ENCODE assay signal across 1 cellular context in genomic region chr6:3748208-3748701, GRCh38.
TF ChIP-seq lines count a peak whose summit lies in the region.

No MANE protein-coding gene starts in this region.

TF ChIP-seq in HepG2, 621 proteins besides CTCF, POLR2A, EP300 and RAD21 (continued from another document and continues in another):
- TF ChIP-seq YEATS2 (CRISPR knock-in tag; IDR thresholded peaks at IDR 0.05; ENCODE audit: borderline replicate concordance) (peak; percentile 70; the same call in 1 of the 2 replicates), HMGXB4 (CRISPR knock-in tag; IDR thresholded peaks at IDR 0.05; ENCODE audit: borderline replicate concordance in 1 of 2, low read depth in 1 of 2) (peak; percentile 87 to 92), HDAC2 (CRISPR knock-in tag; IDR thresholded peaks at IDR 0.05) (peak; percentile 57; the same call in 1 of the 2 replicates), DMAP1 (CRISPR knock-in tag; IDR thresholded peaks at IDR 0.05) (no peak), SMAD3 (CRISPR knock-in tag; IDR thresholded peaks at IDR 0.05) (0 out of 2 replicates have a peak, but pooled peaks have one; percentile 37), THYN1 (CRISPR knock-in tag; IDR thresholded peaks at IDR 0.05; ENCODE audit: borderline replicate concordance, low read depth) (no peak), ZNF597 (CRISPR knock-in tag; IDR thresholded peaks at IDR 0.05) (no peak), BRF2 (CRISPR knock-in tag; IDR thresholded peaks at IDR 0.05) (no peak), ZNF781 (CRISPR knock-in tag; IDR thresholded peaks at IDR 0.05; ENCODE audit: borderline replicate concordance, not compliant biosample characterization) (no peak), RFXAP (CRISPR knock-in tag; IDR thresholded peaks at IDR 0.05; ENCODE audit: borderline replicate concordance) (no peak), ZNF639 (CRISPR knock-in tag; conservative IDR thresholded peaks at IDR 0.05) (no peak), KDM2A (CRISPR knock-in tag; IDR thresholded peaks at IDR 0.05; ENCODE audit: borderline replicate concordance, low read depth) (peak; percentile 85; the same call in 1 of the 2 replicates), WIZ (CRISPR knock-in tag; IDR thresholded peaks at IDR 0.05) (no peak), RNF219 (CRISPR knock-in tag; IDR thresholded peaks at IDR 0.05) (no peak), IKZF5 (CRISPR knock-in tag; IDR thresholded peaks at IDR 0.05) (peak; percentile 38; the same call in 1 of the 2 replicates), PHF5A (CRISPR knock-in tag; IDR thresholded peaks at IDR 0.05; ENCODE audit: low read depth, unreplicated experiment) (peak; percentile 27), XBP1 (CRISPR knock-in tag; IDR thresholded peaks at IDR 0.05) (no peak), ZNF263 (CRISPR knock-in tag; IDR thresholded peaks at IDR 0.05) (0 out of 2 replicates have a peak, but pooled peaks have one; percentile 18), SRSF1 (optimal IDR thresholded peaks at IDR 0.05; ENCODE audit: low read depth, low read length) (no peak), ZNF253 (CRISPR knock-in tag; IDR thresholded peaks at IDR 0.05; ENCODE audit: borderline replicate concordance) (no peak), NR3C1 (CRISPR knock-in tag; IDR thresholded peaks at IDR 0.05) (no peak), KLF15 (CRISPR knock-in tag; IDR thresholded peaks at IDR 0.05; ENCODE audit: borderline replicate concordance) (no peak), ATF3 (CRISPR knock-in tag; IDR thresholded peaks at IDR 0.05) (no peak), ZBTB1 (CRISPR knock-in tag; IDR thresholded peaks at IDR 0.05; ENCODE audit: borderline replicate concordance) (no peak), ZNF343 (CRISPR knock-in tag; IDR thresholded peaks at IDR 0.05) (no peak), HOXA5 (CRISPR knock-in tag; IDR thresholded peaks at IDR 0.05) (no peak), ZNF292 (CRISPR knock-in tag; IDR thresholded peaks at IDR 0.05; ENCODE audit: borderline replicate concordance, low read depth) (no peak; the same call in 1 of the 2 replicates), ZNF30 (CRISPR knock-in tag; IDR thresholded peaks at IDR 0.05) (no peak), DRAP1 (CRISPR knock-in tag; IDR thresholded peaks at IDR 0.05) (peak; percentile 35; the same call in 1 of the 2 replicates), MTA1 (CRISPR knock-in tag; IDR thresholded peaks at IDR 0.05; ENCODE audit: borderline replicate concordance) (no peak), ZNF747 (CRISPR knock-in tag; IDR thresholded peaks at IDR 0.05; ENCODE audit: borderline replicate concordance) (no peak), RAD51 (IDR thresholded peaks at IDR 0.05; ENCODE audit: borderline replicate concordance) (no peak), ZNF850 (CRISPR knock-in tag; conservative IDR thresholded peaks at IDR 0.05) (no peak), ZNF296 (CRISPR knock-in tag; conservative IDR thresholded peaks at IDR 0.05) (no peak), FOXA1 (IDR thresholded peaks at IDR 0.05) (no peak), FOXA1 (CRISPR knock-in tag; IDR thresholded peaks at IDR 0.05) (peak; percentile 58), MAFK (conservative IDR thresholded peaks at IDR 0.05 in 1 of 2, IDR thresholded peaks at IDR 0.05 in 1 of 2; ENCODE audit: low read length in 2 of 2) (no peak), PAWR (CRISPR knock-in tag; IDR thresholded peaks at IDR 0.05; ENCODE audit: borderline replicate concordance) (no peak), NFE2 (CRISPR knock-in tag; IDR thresholded peaks at IDR 0.05) (no peak), ZNF337 (CRISPR knock-in tag; IDR thresholded peaks at IDR 0.05; ENCODE audit: borderline replicate concordance, low read depth) (no peak), ZNF136 (CRISPR knock-in tag; IDR thresholded peaks at IDR 0.05; ENCODE audit: low read depth) (no peak), TFDP1 (CRISPR knock-in tag; IDR thresholded peaks at IDR 0.05; ENCODE audit: borderline replicate concordance) (no peak), BCLAF1 (IDR thresholded peaks at IDR 0.05) (no peak), NKX3-1 (CRISPR knock-in tag; IDR thresholded peaks at IDR 0.05) (no peak), ZMYM4 (CRISPR knock-in tag; IDR thresholded peaks at IDR 0.05) (peak; percentile 62; the same call in 1 of the 2 replicates), ZNF691 (CRISPR knock-in tag; IDR thresholded peaks at IDR 0.05; ENCODE audit: borderline replicate concordance, low read depth) (peak; percentile 78; the same call in 1 of the 2 replicates)
